In the genomic region with DNA sequence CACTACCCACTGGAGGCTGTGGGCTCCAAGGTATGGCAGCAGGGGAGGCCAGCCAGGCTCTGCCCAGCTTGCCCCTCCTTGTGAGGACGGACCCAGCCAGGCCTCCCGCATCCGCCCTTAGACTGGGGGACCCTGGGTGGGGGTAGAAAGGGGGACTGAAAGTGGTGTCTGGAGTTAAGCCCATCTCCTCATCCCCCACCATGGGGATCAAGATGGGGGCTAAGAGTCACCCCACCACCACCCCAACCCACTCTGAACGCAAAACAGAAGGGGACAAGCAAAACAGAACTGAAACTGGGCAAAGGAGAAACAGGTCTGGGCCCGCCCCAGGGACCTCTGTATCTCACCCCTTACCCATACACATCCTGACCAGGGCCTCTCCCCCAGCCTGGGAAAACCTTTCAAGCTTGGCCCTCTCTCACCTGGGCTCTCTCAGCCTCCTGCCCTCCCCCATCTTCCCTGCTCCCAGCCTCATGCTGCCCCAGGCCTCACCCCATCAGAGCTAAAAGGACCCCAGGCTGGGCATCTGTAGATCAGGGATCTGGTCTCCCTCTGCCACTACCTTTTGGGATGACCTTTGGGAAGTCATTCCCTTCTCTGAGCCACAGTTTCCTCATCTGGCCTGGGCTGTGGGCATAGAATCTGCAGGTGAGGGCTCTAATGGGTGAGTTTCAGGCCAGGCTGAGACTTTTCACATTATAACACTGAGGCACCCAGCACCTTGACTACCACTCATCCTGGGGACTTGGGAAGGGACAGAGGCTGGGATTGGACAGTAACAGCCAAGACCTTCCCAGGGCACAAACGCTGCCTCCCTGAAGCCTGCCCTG, we compare ENCODE assay signal across 11 cellular contexts. TPM values are rescaled to one million over a fixed set of nuclear protein-coding genes. Genes with fewer than 3 reads are reported as not detected.
DNase-seq lines count a peak whose midpoint lies in the region; ATAC-seq lines count a peak whose summit lies in the region.
"Had no signal": no experiment of that assay in that cellular context is flagged by ENCODE, and none has a peak within 500 bp of the region (broad histone marks: within the 10 kb centered on the region; RNA-seq: fewer than 3 reads in every experiment).

No MANE protein-coding gene starts in this region.

- WGBS in trophoblast cell (ENCODE audit: extremely low coverage, insufficient coverage, insufficient read length), result no CpG with 5 or more reads among the region's 6 CpGs

- H4K8ac ChIP-seq in trophoblast cell (ENCODE audit: low read depth, low read length), result peak overlapping the region; percentile 15

- H3K4ac ChIP-seq in trophoblast cell (ENCODE audit: low read depth, low read length), result peak overlapping the region; percentile 44

- no peaks in the 10 kb centered on the region for H3K9me3 ChIP-seq in T-helper 17 cell (ENCODE audit: control insufficient read depth, low read length, poor library complexity, severe bottlenecking)
- H3K9me3 ChIP-seq in trophoblast cell (ENCODE audit: insufficient read depth, low read depth, low read length), result peaks cover 5% of the 10 kb centered on the region
- H3K9me3 ChIP-seq: left ventricle myocardium inferior, tibial artery had no signal

- H2BK12ac ChIP-seq in trophoblast cell (ENCODE audit: low read length), result peak overlapping the region; percentile 73

- H3K4me1 Mint-ChIP-seq in T-helper 1 cell treated with Interleukin-12 subunit alpha and Interleukin-12 subunit beta and Interleukin-4 antibody, amounts not matched to agents 30 μg/mL and 1 μg/mL, for 36 hours (ENCODE audit: low read depth), result peaks cover 71% of the 10 kb centered on the region
- H3K4me1 Mint-ChIP-seq in T-helper 17 cell, result peaks cover 25% of the 10 kb centered on the region

- no peaks in the 10 kb centered on the region for H3K27me3 ChIP-seq in trophoblast cell (ENCODE audit: insufficient read depth, low read length)

- H3K4me2 ChIP-seq in trophoblast cell (ENCODE audit: low read length), result no peak overlapping the region

- H2AK5ac ChIP-seq in trophoblast cell (ENCODE audit: low read length), result peak overlapping the region; percentile 56

- no peaks in the 10 kb centered on the region for H3K36me3 ChIP-seq in trophoblast cell (ENCODE audit: control insufficient read depth in 1 of 2, insufficient read depth in 2 of 2, low read length in 2 of 2)
- H3K36me3 ChIP-seq: left ventricle myocardium inferior, tibial artery had no signal

- no peaks in the 10 kb centered on the region for H3K36me3 Mint-ChIP-seq in T-helper 1 cell treated with Interleukin-12 subunit alpha and Interleukin-12 subunit beta and Interleukin-4 antibody, amounts not matched to agents 30 μg/mL and 1 μg/mL, for 36 hours (ENCODE audit: low read depth)
- no peaks in the 10 kb centered on the region for H3K36me3 Mint-ChIP-seq in T-helper 17 cell (ENCODE audit: low read depth)

- H3K4me3 Mint-ChIP-seq in T-helper 1 cell treated with Interleukin-12 subunit alpha and Interleukin-12 subunit beta and Interleukin-4 antibody, amounts not matched to agents 30 μg/mL and 1 μg/mL, for 36 hours, result no peak overlapping the region
- H3K4me3 Mint-ChIP-seq in T-helper 17 cell, result no peak overlapping the region

- no peak overlapping the region for H3K4me3 ChIP-seq in trophoblast cell (ENCODE audit: low read depth, low read length)
- H3K4me3 ChIP-seq: left ventricle myocardium inferior, skin epidermis, tibial artery had no signal

- peak overlapping the region; percentile 92 for H4K91ac ChIP-seq in trophoblast cell (ENCODE audit: low read depth, low read length)

- peak overlapping the region; percentile 74 for H2BK120ac ChIP-seq in trophoblast cell (ENCODE audit: insufficient read depth, low read length, poor library complexity)

- H3K4me1 ChIP-seq in trophoblast cell (ENCODE audit: control insufficient read depth in 1 of 2, insufficient read depth in 2 of 2, low read length in 2 of 2), result peaks cover 27 to 35% of the 10 kb centered on the region in 2 experiments
- H3K4me1 ChIP-seq: tibial artery had no signal

- H3K79me1 ChIP-seq in trophoblast cell (ENCODE audit: low read length), result peaks cover 24% of the 10 kb centered on the region

- H3K27me3 Mint-ChIP-seq in T-helper 1 cell treated with Interleukin-12 subunit alpha and Interleukin-12 subunit beta and Interleukin-4 antibody, amounts not matched to agents 30 μg/mL and 1 μg/mL, for 36 hours (ENCODE audit: low read depth), result no peaks in the 10 kb centered on the region
- no peaks in the 10 kb centered on the region for H3K27me3 Mint-ChIP-seq in T-helper 17 cell

- H4K12ac ChIP-seq in trophoblast cell (ENCODE audit: low read depth, low read length), result no peak overlapping the region

- H3K18ac ChIP-seq in trophoblast cell (ENCODE audit: low read length), result peak overlapping the region; percentile 43

- peak overlapping the region; percentile 16 for H3K27ac ChIP-seq in trophoblast cell (ENCODE audit: low read depth, low read length)
- H3K27ac ChIP-seq: left ventricle myocardium inferior, tibial artery had no signal

- peaks cover 4% of the 10 kb centered on the region for H3K79me2 ChIP-seq in trophoblast cell (ENCODE audit: control insufficient read depth, insufficient read depth, low read length, poor library complexity)

- DNase-seq in T-helper 1 cell, result no peak
- no peak for DNase-seq in T-helper 17 cell
- DNase-seq in trophoblast cell, result peak in 1 of 2 donors; percentile 41
- no peak for DNase-seq in OCI-M1 (lab: John Stamatoyannopoulos, UW)
- DNase-seq: left ventricle myocardium inferior, tibial artery had no signal

- no peak overlapping the region for H2AFZ ChIP-seq in trophoblast cell (ENCODE audit: insufficient read depth, low read length, poor library complexity)

- H3K27ac Mint-ChIP-seq in T-helper 1 cell treated with Interleukin-12 subunit alpha and Interleukin-12 subunit beta and Interleukin-4 antibody, amounts not matched to agents 30 μg/mL and 1 μg/mL, for 36 hours, result peak overlapping the region; percentile 52
- peak overlapping the region; percentile 41 for H3K27ac Mint-ChIP-seq in T-helper 17 cell

- H3K23ac ChIP-seq in trophoblast cell (ENCODE audit: low read length), result no peak overlapping the region

- no peak overlapping the region for H3K9ac ChIP-seq in trophoblast cell (ENCODE audit: low read length)

- H3K9me3 Mint-ChIP-seq in T-helper 1 cell treated with Interleukin-12 subunit alpha and Interleukin-12 subunit beta and Interleukin-4 antibody, amounts not matched to agents 30 μg/mL and 1 μg/mL, for 36 hours, result no peaks in the 10 kb centered on the region

- peak overlapping the region; percentile 85 for H3K14ac ChIP-seq in trophoblast cell (ENCODE audit: low read length)

- peak overlapping the region; percentile 81 for H2BK5ac ChIP-seq in trophoblast cell (ENCODE audit: low read depth, low read length, poor library complexity)

- ATAC-seq in HG02571 (IDR thresholded peaks at IDR 0.05; ENCODE audit: unreplicated experiment) (peak; percentile 26), T-helper 17 cell (peak; percentile 40), GM18873 (IDR thresholded peaks at IDR 0.05; ENCODE audit: low FRiP score, unreplicated experiment) (no peak), HG02763 (IDR thresholded peaks at IDR 0.05; ENCODE audit: unreplicated experiment) (no peak)

RNA-seq across cellular contexts. Expression of a gene that starts 30.0 kb away (rescaled TPM):
- total RNA-seq in T-helper 17 cell, result not detected
- polyA plus RNA-seq in trophoblast cell (2013), result 217 and 235 TPM in 2 replicates

RNA-seq across cellular contexts. Expression of a gene that starts 36.3 kb away (rescaled TPM):
- total RNA-seq in T-helper 17 cell, result 1 to 10 TPM; 2.2 to 3.6 TPM
- 135 and 149 TPM in 2 replicates for polyA plus RNA-seq in trophoblast cell (2013)

Comparison
In these comparisons a context has a peak if more than half of its experiments do, and no peak if none do; other contexts are left out.
1. ATAC-seq: peak in HG02571 (single experiment) and T-helper 17 cell (single experiment); none in GM18873 (single experiment) and HG02763 (single experiment).